17 cellular contexts compared by ENCODE assay signal in the genomic region with DNA sequence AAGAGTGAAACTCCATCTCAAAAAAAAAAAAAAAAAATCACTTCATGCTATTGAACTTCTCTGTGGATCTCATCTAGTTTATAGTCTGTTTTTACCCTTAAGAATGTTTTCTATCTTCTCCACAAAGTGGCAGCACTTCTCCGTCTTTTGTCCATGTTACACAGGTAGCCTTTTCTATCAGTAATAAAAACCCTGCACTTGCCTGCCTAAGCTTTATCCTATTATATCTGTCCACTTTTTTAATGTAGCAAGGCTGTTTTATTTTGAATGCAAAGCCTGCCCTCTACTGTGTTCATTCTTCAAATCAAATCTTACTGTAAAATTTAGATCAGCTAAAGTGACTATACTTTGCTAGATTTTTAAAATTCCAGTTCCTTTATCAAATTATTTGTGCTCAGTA.
DNase-seq lines count a peak whose midpoint lies in the region; ATAC-seq, FAIRE-seq and TF ChIP-seq lines count a peak whose summit lies in the region.
"Had no signal": no experiment of that assay in that cellular context is flagged by ENCODE, and none has a peak within 500 bp of the region (broad histone marks: within the 10 kb centered on the region; RNA-seq: fewer than 3 reads in every experiment).

No MANE protein-coding gene starts in this region.

- no peaks in the 10 kb centered on the region for H3K79me2 ChIP-seq in OCI-LY3 (ENCODE audit: low read length)
- H3K79me2 ChIP-seq: parathyroid adenoma had no signal

- H3K4me2 ChIP-seq in OCI-LY3 (ENCODE audit: low read length): no peak overlapping the region

- H3K36me3 ChIP-seq in OCI-LY3 (replicated peaks; ENCODE audit: low read depth, low read length) (no peaks in the 10 kb centered on the region), pancreas (peaks cover 0 to 4% (median 0%) of the 10 kb centered on the region in 3 donors)

- no peak overlapping the region for H3K9ac ChIP-seq in OCI-LY3 (ENCODE audit: low read length)
- H3K9ac ChIP-seq: GM23248, parathyroid adenoma had no signal

- no peak overlapping the region for H3K4me3 ChIP-seq in OCI-LY3 (ENCODE audit: low read length)
- no peak overlapping the region for H3K4me3 ChIP-seq in dorsolateral prefrontal cortex
- no peak overlapping the region for H3K4me3 ChIP-seq in pancreas
- H3K4me3 ChIP-seq: GM23248 had no signal

- intact Hi-C loops in dorsolateral prefrontal cortex (cut with DNase I) (no loop called here), pancreas (cut with DNase I) (no loop called here)

- H3K9me3 ChIP-seq in OCI-LY3 (ENCODE audit: insufficient read depth, low read length) (no peaks in the 10 kb centered on the region), pancreas (no peaks in the 10 kb centered on the region)

- no peaks in the 10 kb centered on the region for H3K4me1 ChIP-seq in OCI-LY3 (ENCODE audit: low read length)
- H3K4me1 ChIP-seq in pancreas: peaks cover 0 to 28% (median 18%) of the 10 kb centered on the region in 3 donors
- H3K4me1 ChIP-seq: parathyroid adenoma had no signal

- TF ChIP-seq CTCF in OCI-LY3 (IDR thresholded peaks at IDR 0.05; ENCODE audit: low read depth, low read length) (peak; percentile 18; the same call in 1 of the 2 replicates), dorsolateral prefrontal cortex (IDR thresholded peaks at IDR 0.05 in 54 of 56, conservative IDR thresholded peaks at IDR 0.05 in 2 of 56; ENCODE audit: low read depth in 1 of 56, partially characterized antibody in 56 of 56) (peak in 48 of 56 donors; percentile 9 to 66 (median 42)), pancreas (IDR thresholded peaks at IDR 0.05) (no peak)

- WGBS in pancreas, 2 donors: 40 to 44% methylated on average over 1 of the region's 1 CpG

- H4K20me1 ChIP-seq in OCI-LY3 (ENCODE audit: insufficient read depth, low read length): no peaks in the 10 kb centered on the region

- H3K27me3 ChIP-seq in OCI-LY3 (ENCODE audit: low read depth, low read length) (peaks cover 14% of the 10 kb centered on the region; the same call in 1 of the 2 replicates), dorsolateral prefrontal cortex (no peaks in the 10 kb centered on the region), pancreas (no peaks in the 10 kb centered on the region)

- H2AFZ ChIP-seq in OCI-LY3 (ENCODE audit: low read depth, low read length): no peak overlapping the region
- H2AFZ ChIP-seq: GM23248, parathyroid adenoma had no signal

- ATAC-seq in pancreas (peak in 3 of 4 donors; percentile 30 to 69 (median 41)), HG03439 (IDR thresholded peaks at IDR 0.05; ENCODE audit: unreplicated experiment) (no peak)

- no peak overlapping the region for H3K27ac ChIP-seq in OCI-LY3 (ENCODE audit: low read length)
- H3K27ac ChIP-seq in dorsolateral prefrontal cortex: no peak overlapping the region
- no peak overlapping the region for H3K27ac ChIP-seq in pancreas
- H3K27ac ChIP-seq: GM23248, parathyroid adenoma had no signal

- FAIRE-seq in pancreas (lab: Jason Lieb, UNC) (no peak), urothelium cell line (lab: Jason Lieb, UNC) (no peak)
- FAIRE-seq: A204.1, endothelial cell of umbilical vein had no signal

- DNase-seq in NCI-H1694 treated with DMSO at 0.1 percent for 48 hours (lab: John Stamatoyannopoulos, UW) (peak; percentile 1), NCI-H1694 (lab: John Stamatoyannopoulos, UW) (no peak), dorsolateral prefrontal cortex (no peak), pancreas (no peak), urothelium cell line (ENCODE audit: low spot score) (no peak), NCI-H128 (lab: John Stamatoyannopoulos, UW; ENCODE audit: unreplicated experiment) (no peak)
- DNase-seq: activated CD4-positive, alpha-beta T cell treated with anti-CD3 and anti-CD28 coated beads for 48 hours; GM23248; mesendoderm; NCI-H1092 treated with DMSO at 0.1 percent for 48 hours; NCI-H774; stimulated activated CD4-positive, alpha-beta T cell treated with anti-CD3 and anti-CD28 coated beads, Interleukin-1b, Interleukin-23, amount 100 ng/mL, for 48 hours had no signal

Comparison
In these comparisons a context has a peak if more than half of its experiments do, and no peak if none do; other contexts are left out.
1. CTCF ChIP-seq: peak in OCI-LY3 (single experiment) and dorsolateral prefrontal cortex (48 of 56); none in pancreas (0 of 4).